ENCODE assay signal across 8 cellular contexts in the genomic region with DNA sequence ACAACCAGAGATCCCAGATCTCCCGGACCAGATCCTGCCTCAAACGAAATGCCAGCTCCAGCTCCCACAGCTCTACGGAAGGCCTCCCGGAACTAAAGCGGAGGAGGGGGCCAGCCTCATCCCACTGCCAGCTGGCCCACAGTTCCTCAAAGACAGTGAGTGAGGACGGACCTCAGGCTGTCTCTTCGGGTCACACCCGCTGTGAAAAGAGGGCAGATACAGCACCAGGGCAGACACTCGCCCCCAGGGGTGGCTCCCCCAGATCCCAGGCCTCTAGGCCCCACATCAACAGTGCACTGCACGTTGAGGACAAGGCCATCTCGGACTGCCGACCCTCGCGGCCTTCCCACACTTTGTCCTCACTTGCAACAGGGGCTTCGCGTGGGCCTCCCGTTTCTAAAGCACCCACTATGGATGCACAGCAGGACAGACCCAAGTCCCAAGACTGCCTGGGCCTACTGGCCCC.
DNase-seq lines count a peak whose midpoint lies in the region; ATAC-seq and TF ChIP-seq lines count a peak whose summit lies in the region.
"Not testable (repeated sequence)": the region's sequence is repeated elsewhere in the genome, so short reads cannot be mapped to it uniquely, and the experiment has no call there.

No MANE protein-coding gene starts in this region.

- not testable (repeated sequence) for H2AK5ac ChIP-seq in H9 (ENCODE audit: insufficient read length, low read length); mesenchymal stem cell (ENCODE audit: low read length, severe bottlenecking)

- not testable (repeated sequence) for H4K5ac ChIP-seq in H9 (ENCODE audit: insufficient read length, low read depth, low read length)

- not testable (repeated sequence) for H3K79me2 ChIP-seq in H9 (ENCODE audit: insufficient read depth, low read length)

- H3K4me2 ChIP-seq in H9 (ENCODE audit: insufficient read depth, insufficient read length, low read length); mesenchymal stem cell (ENCODE audit: low read length, poor library complexity, severe bottlenecking): not testable (repeated sequence)

- not testable (repeated sequence) for H2BK20ac ChIP-seq in H9 (ENCODE audit: low read depth, low read length, poor library complexity, severe bottlenecking)

- WGBS in H9 (ENCODE audit: extremely low coverage, insufficient read length, low lambda C conversion rate): no CpG with 5 or more reads among the region's 17 CpGs
- 94% methylated on average over 17 of the region's 17 CpGs for WGBS in mesenchymal stem cell
- 94 to 95% methylated on average over 17 of the region's 17 CpGs for WGBS in upper lobe of left lung, 2 donors

- H3K27ac Mint-ChIP-seq in H9: peak overlapping the region; percentile 20 to 92 (median 83)
- H3K27ac Mint-ChIP-seq in WTC11: peak overlapping the region; percentile 19; the same call in 1 of the 2 replicates
- peak overlapping the region; percentile 8 for H3K27ac Mint-ChIP-seq in activated naive CD4-positive, alpha-beta T cell treated with anti-CD3 and anti-CD28 coated beads, Interleukin-2, amount 50 U/mL, for 24 hours
- H3K27ac Mint-ChIP-seq in progenitor cell of endocrine pancreas: peak overlapping the region; percentile 77

- not testable (repeated sequence) for H2BK15ac ChIP-seq in H9 (ENCODE audit: low read depth, low read length); mesenchymal stem cell (ENCODE audit: low read depth, poor library complexity, severe bottlenecking)

- H2BK120ac ChIP-seq in H9 (ENCODE audit: low read depth, low read length, poor library complexity, severe bottlenecking); mesenchymal stem cell (ENCODE audit: low read depth, low read length): not testable (repeated sequence)

- TF ChIP-seq POLR2A in upper lobe of left lung (IDR thresholded peaks at IDR 0.05): not testable (repeated sequence)

- H2AFZ ChIP-seq in H9 (ENCODE audit: low read length); mesenchymal stem cell (ENCODE audit: low read depth, low read length): not testable (repeated sequence)

- H3K56ac ChIP-seq in H9 (ENCODE audit: insufficient read length, low read depth, low read length): not testable (repeated sequence)

- not testable (repeated sequence) for H3K4ac ChIP-seq in H9 (ENCODE audit: low read depth, low read length); mesenchymal stem cell (ENCODE audit: low read depth in 1 of 2, low read length in 2 of 2)

- H4K8ac ChIP-seq in H9 (replicated peaks; ENCODE audit: insufficient read length, low read depth, low read length); mesenchymal stem cell (ENCODE audit: low read length): not testable (repeated sequence)

- H3K36me3 Mint-ChIP-seq in H9 (ENCODE audit: insufficient read depth in 1 of 3, low read depth in 3 of 3): peaks cover 47 to 57% (median 55%) of the 10 kb centered on the region in 3 experiments
- peaks cover 39% of the 10 kb centered on the region for H3K36me3 Mint-ChIP-seq in WTC11
- peaks cover 22% of the 10 kb centered on the region for H3K36me3 Mint-ChIP-seq in activated naive CD4-positive, alpha-beta T cell treated with anti-CD3 and anti-CD28 coated beads, Interleukin-2, amount 50 U/mL, for 24 hours
- peaks cover 29% of the 10 kb centered on the region for H3K36me3 Mint-ChIP-seq in progenitor cell of endocrine pancreas (ENCODE audit: insufficient read depth)

- not testable (repeated sequence) for TF ChIP-seq EP300 in upper lobe of left lung (IDR thresholded peaks at IDR 0.05)

- H3K27ac ChIP-seq in H9 (ENCODE audit: insufficient read length, low read depth, low read length); left ventricle myocardium inferior (replicated peaks); mesenchymal stem cell (ENCODE audit: low read length, poor library complexity, severe bottlenecking); upper lobe of left lung: not testable (repeated sequence)

- not testable (repeated sequence) for H2BK5ac ChIP-seq in H9 (ENCODE audit: insufficient read length, low read length); mesenchymal stem cell (ENCODE audit: low read depth, low read length, poor library complexity, severe bottlenecking)

- not testable (repeated sequence) for H4K91ac ChIP-seq in H9 (ENCODE audit: insufficient read length, low read depth, low read length)
- H4K91ac ChIP-seq in mesenchymal stem cell (ENCODE audit: low read length): peak overlapping the region; percentile 77

- not testable (repeated sequence) for ATAC-seq in WTC11; upper lobe of left lung (ENCODE audit: low FRiP score in 2 of 2)

- H3K27me3 ChIP-seq in H9 (ENCODE audit: insufficient read depth, low read length); left ventricle myocardium inferior (ENCODE audit: low read depth); mesenchymal stem cell (ENCODE audit: control insufficient read depth in 1 of 2, insufficient read depth in 1 of 2, low read length in 2 of 2); upper lobe of left lung: not testable (repeated sequence)

- not testable (repeated sequence) for H3K9ac ChIP-seq in H9 (ENCODE audit: extremely low read depth, insufficient read length, low read length); mesenchymal stem cell (ENCODE audit: low read length)

- H3K4me1 ChIP-seq in H9 (ENCODE audit: insufficient read depth, low read length); left ventricle myocardium inferior; mesenchymal stem cell (ENCODE audit: control insufficient read depth, insufficient read depth, low read depth, low read length); upper lobe of left lung: not testable (repeated sequence)

- H3K14ac ChIP-seq in H9 (ENCODE audit: insufficient read depth, low read length): not testable (repeated sequence)
- peak overlapping the region in 1 of 2 experiments; percentile 45 for H3K14ac ChIP-seq in mesenchymal stem cell (ENCODE audit: low read length in 2 of 2)

- H3K18ac ChIP-seq in H9 (ENCODE audit: insufficient read length, low read depth, low read length); mesenchymal stem cell (ENCODE audit: low read depth in 1 of 2, low read length in 2 of 2): not testable (repeated sequence)

- peaks cover 46 to 47% of the 10 kb centered on the region in 2 experiments for H3K4me1 Mint-ChIP-seq in H9
- H3K4me1 Mint-ChIP-seq in WTC11: peaks cover 36% of the 10 kb centered on the region
- H3K4me1 Mint-ChIP-seq in activated naive CD4-positive, alpha-beta T cell treated with anti-CD3 and anti-CD28 coated beads, Interleukin-2, amount 50 U/mL, for 24 hours; progenitor cell of endocrine pancreas (ENCODE audit: low read depth): not testable (repeated sequence)

- peaks cover 11 to 32% of the 10 kb centered on the region in 2 experiments for H3K9me3 Mint-ChIP-seq in H9
- H3K9me3 Mint-ChIP-seq in WTC11: peaks cover 18% of the 10 kb centered on the region
- H3K9me3 Mint-ChIP-seq in activated naive CD4-positive, alpha-beta T cell treated with anti-CD3 and anti-CD28 coated beads, Interleukin-2, amount 50 U/mL, for 24 hours; progenitor cell of endocrine pancreas (ENCODE audit: low read depth): not testable (repeated sequence)

- TF ChIP-seq CTCF in H9 (conservative IDR thresholded peaks at IDR 0.05); WTC11 (IDR thresholded peaks at IDR 0.05); left ventricle myocardium inferior (IDR thresholded peaks at IDR 0.05; ENCODE audit: borderline replicate concordance); progenitor cell of endocrine pancreas (IDR thresholded peaks at IDR 0.05; ENCODE audit: unreplicated experiment); upper lobe of left lung (IDR thresholded peaks at IDR 0.05): not testable (repeated sequence)

- H3K23me2 ChIP-seq in H9 (ENCODE audit: insufficient read length, low read depth, low read length, poor library complexity, severe bottlenecking): not testable (repeated sequence)

- POLR2A ChIA-PET in WTC11 (lab: Charles Lee): not testable (repeated sequence)

- not testable (repeated sequence) for H3T11ph ChIP-seq in H9 (ENCODE audit: low read length)

- H3K9me3 ChIP-seq in H9 (ENCODE audit: control insufficient read depth, low read depth, low read length); left ventricle myocardium inferior (replicated peaks); mesenchymal stem cell (ENCODE audit: control insufficient read depth, low read length); upper lobe of left lung: not testable (repeated sequence)

- DNase-seq in H9 (peak; percentile 28), left ventricle myocardium inferior (peak; percentile 38), progenitor cell of endocrine pancreas (ENCODE audit: low spot score, unreplicated experiment) (peak; percentile 39), upper lobe of left lung (peak; percentile 26 to 90)
- not testable (repeated sequence) for DNase-seq in WTC11 (ENCODE audit: low spot score); mesenchymal stem cell
- peak; percentile 12 for DNase-seq in effector CD4-positive, alpha-beta T cell

- not testable (repeated sequence) for H2BK12ac ChIP-seq in H9 (ENCODE audit: insufficient read length, low read depth, low read length); mesenchymal stem cell (ENCODE audit: low read length in 2 of 2)

- H3K27me3 Mint-ChIP-seq in H9 (ENCODE audit: low read depth); activated naive CD4-positive, alpha-beta T cell treated with anti-CD3 and anti-CD28 coated beads, Interleukin-2, amount 50 U/mL, for 24 hours; progenitor cell of endocrine pancreas: not testable (repeated sequence)
- peaks cover 20% of the 10 kb centered on the region for H3K27me3 Mint-ChIP-seq in WTC11 (ENCODE audit: low read depth)

- not testable (repeated sequence) for H3K79me1 ChIP-seq in H9 (ENCODE audit: insufficient read depth, low read depth, low read length, poor library complexity, severe bottlenecking)
- peaks cover 22% of the 10 kb centered on the region for H3K79me1 ChIP-seq in mesenchymal stem cell (replicated peaks; ENCODE audit: low read length, poor library complexity, severe bottlenecking)

- intact Hi-C loops in left ventricle myocardium inferior (cut with micrococcal nuclease): not testable (repeated sequence)

- H3K4me3 ChIP-seq in left ventricle myocardium inferior; mesenchymal stem cell (ENCODE audit: insufficient read depth in 1 of 2, low read depth in 1 of 2, low read length in 2 of 2); upper lobe of left lung: not testable (repeated sequence)

- H3K4me3 Mint-ChIP-seq in H9; WTC11; activated naive CD4-positive, alpha-beta T cell treated with anti-CD3 and anti-CD28 coated beads, Interleukin-2, amount 50 U/mL, for 24 hours; progenitor cell of endocrine pancreas (ENCODE audit: low read depth): not testable (repeated sequence)

- CTCF ChIA-PET in WTC11 (lab: Charles Lee): not testable (repeated sequence)

- H3K36me3 ChIP-seq in left ventricle myocardium inferior (peaks cover 21% of the 10 kb centered on the region), mesenchymal stem cell (ENCODE audit: control insufficient read depth in 1 of 2, insufficient read depth in 2 of 2, low read depth in 1 of 2, low read length in 2 of 2) (peaks cover 3 to 30% of the 10 kb centered on the region in 2 experiments), upper lobe of left lung (peaks cover 0 to 33% (median 7%) of the 10 kb centered on the region in 4 donors)

- H4K20me1 ChIP-seq in H9 (ENCODE audit: control insufficient read depth, insufficient read depth, insufficient read length): not testable (repeated sequence)

- not testable (repeated sequence) for H3K23ac ChIP-seq in H9 (ENCODE audit: insufficient read length, low read depth, low read length)
- H3K23ac ChIP-seq in mesenchymal stem cell (ENCODE audit: low read length in 2 of 2): peak overlapping the region in 1 of 2 experiments; percentile 29

Comparison
In these comparisons a context has a peak if more than half of its experiments do, and no peak if none do; other contexts are left out.
1. H3K27ac Mint-ChIP-seq: peak in every context shown above with its lines; median percentile 83 in H9; 77 in progenitor cell of endocrine pancreas; 19 in WTC11; 8 in activated naive CD4-positive, alpha-beta T cell treated with anti-CD3 and anti-CD28 coated beads, Interleukin-2, amount 50 U/mL, for 24 hours.